ENCODE assay signal across 10 cellular contexts in the genomic region with DNA sequence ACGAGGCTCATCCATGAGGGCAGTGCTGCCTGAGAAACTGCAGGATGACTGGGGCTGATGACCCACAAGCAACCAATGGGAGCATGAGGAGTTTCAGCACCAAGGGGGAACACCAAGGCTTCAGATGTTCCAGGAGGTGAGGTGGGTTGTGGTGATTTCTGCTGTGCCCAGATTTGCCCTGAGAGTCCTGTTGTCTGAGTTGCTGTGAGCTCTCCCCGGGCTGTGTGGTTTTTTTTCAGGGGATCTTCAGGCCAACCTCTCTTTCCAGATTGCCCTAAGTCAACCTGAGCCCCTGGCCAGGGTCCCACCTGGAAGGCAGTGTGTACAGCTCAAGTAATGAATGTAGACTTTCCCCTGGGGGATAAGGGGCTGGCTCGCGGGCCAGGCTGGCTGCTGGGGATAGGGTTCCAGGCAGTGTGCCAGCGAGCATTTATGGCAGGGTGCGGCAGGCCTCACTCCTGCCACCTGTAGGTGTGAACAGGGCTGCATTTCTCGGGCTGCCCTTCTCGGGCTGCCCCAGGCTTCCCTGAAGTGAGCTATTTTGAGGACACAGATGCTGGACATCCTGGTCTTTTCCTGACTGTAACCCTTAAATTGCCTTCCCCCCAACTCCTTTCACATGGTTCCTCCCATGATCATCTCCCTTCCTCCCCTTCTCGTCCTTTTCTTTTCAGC. TPM values are rescaled to one million over a fixed set of nuclear protein-coding genes. Genes with fewer than 3 reads are reported as not detected.
DNase-seq lines count a peak whose midpoint lies in the region; ATAC-seq, FAIRE-seq and TF ChIP-seq lines count a peak whose summit lies in the region.
"Had no signal": no experiment of that assay in that cellular context is flagged by ENCODE, and none has a peak within 500 bp of the region (broad histone marks: within the 10 kb centered on the region; RNA-seq: fewer than 3 reads in every experiment).

No MANE protein-coding gene starts in this region.

- no peak for TF ChIP-seq POLR2A in K562 (conservative IDR thresholded peaks at IDR 0.05)

- H3K36me3 ChIP-seq in K562 (ENCODE audit: control insufficient read depth, insufficient read depth, low read length): no peaks in the 10 kb centered on the region
- no peaks in the 10 kb centered on the region for H3K36me3 ChIP-seq in lower lobe of right lung
- H3K36me3 ChIP-seq: ovary had no signal

- no peak overlapping the region for H3K27ac Mint-ChIP-seq in natural killer cell treated with Interleukin-12 subunit alpha and Interleukin-12 subunit beta and Interleukin-15 and Interleukin-18, amount 100 ng/mL, for 72 hours
- H3K27ac Mint-ChIP-seq: activated naive CD4-positive, alpha-beta T cell treated with anti-CD3 and anti-CD28 coated beads, Interleukin-2, amount 50 U/mL, for 24 hours had no signal

- ATAC-seq in K562 (peak; percentile 92), lower lobe of right lung (peak; percentile 57 to 73), HG03457 (IDR thresholded peaks at IDR 0.05; ENCODE audit: unreplicated experiment) (no peak), GM18519 (IDR thresholded peaks at IDR 0.05; ENCODE audit: low FRiP score, unreplicated experiment) (no peak)
- ATAC-seq in natural killer cell treated with Interleukin-12 subunit alpha and Interleukin-12 subunit beta and Interleukin-15 and Interleukin-18, amount 100 ng/mL, for 72 hours: no peak

- TF ChIP-seq EP300 in K562 (IDR thresholded peaks at IDR 0.05; ENCODE audit: low read length): no peak

- intact Hi-C loops in K562 (cut with micrococcal nuclease): loop anchor here (5.0 kb wide), 1 partner anchor 68 kb away; no protein-coding TSS in a partner anchor
- intact Hi-C loops in lower lobe of right lung (cut with DNase I): no loop called here

- BruUV-seq in K562 (replicated peaks; lab: Mats Ljungman, UMichigan): no TSS peak

- H3K9ac ChIP-seq in K562 (ENCODE audit: insufficient read depth in 1 of 2, low read depth in 2 of 2, low read length in 2 of 2): no peak overlapping the region

- CTCF ChIA-PET in K562 (lab: Yijun Ruan, JAX; ENCODE audit: low intra/inter-chr PET ratio): interaction anchor here (0.6 kb wide), 1 partner anchor 56 kb away, joined by 3 read pairs; no protein-coding TSS in a partner anchor

- H3K27me3 ChIP-seq in K562 (ENCODE audit: control insufficient read depth in 2 of 2, insufficient read depth in 2 of 2, low read length in 2 of 2): peaks cover 5 to 32% of the 10 kb centered on the region in 2 experiments; a peak in 3 of 5 replicates
- H3K27me3 ChIP-seq in lower lobe of right lung (ENCODE audit: low read depth): peaks cover 8% of the 10 kb centered on the region
- H3K27me3 ChIP-seq: ovary had no signal

- H3K4me1 ChIP-seq in K562 (replicated peaks in 1 of 2; ENCODE audit: control insufficient read depth in 2 of 2, insufficient read depth in 2 of 2, low read length in 2 of 2): peaks cover 0 to 6% of the 10 kb centered on the region in 2 experiments; a peak in 1 of 5 replicates
- no peaks in the 10 kb centered on the region for H3K4me1 ChIP-seq in lower lobe of right lung

- H2AFZ ChIP-seq in K562 (ENCODE audit: low read depth, low read length): no peak overlapping the region

- peak; percentile 55 to 60 (median 55); a peak in 5 of 6 replicates for TF ChIP-seq CTCF in K562 (IDR thresholded peaks at IDR 0.05 in 2 of 3, conservative IDR thresholded peaks at IDR 0.05 in 1 of 3; ENCODE audit: insufficient read depth in 2 of 3, low read depth in 1 of 3, low read length in 3 of 3)
- peak; percentile 47 for TF ChIP-seq CTCF in lower lobe of right lung (IDR thresholded peaks at IDR 0.05)

- no peak overlapping the region for H3K4me3 Mint-ChIP-seq in natural killer cell treated with Interleukin-12 subunit alpha and Interleukin-12 subunit beta and Interleukin-15 and Interleukin-18, amount 100 ng/mL, for 72 hours
- H3K4me3 Mint-ChIP-seq: activated naive CD4-positive, alpha-beta T cell treated with anti-CD3 and anti-CD28 coated beads, Interleukin-2, amount 50 U/mL, for 24 hours had no signal

- no peak overlapping the region for H3K4me2 ChIP-seq in K562 (ENCODE audit: insufficient read depth, low read length)

- no peaks in the 10 kb centered on the region for H3K4me1 Mint-ChIP-seq in natural killer cell treated with Interleukin-12 subunit alpha and Interleukin-12 subunit beta and Interleukin-15 and Interleukin-18, amount 100 ng/mL, for 72 hours (ENCODE audit: low read depth in 2 of 2)
- H3K4me1 Mint-ChIP-seq: activated naive CD4-positive, alpha-beta T cell treated with anti-CD3 and anti-CD28 coated beads, Interleukin-2, amount 50 U/mL, for 24 hours had no signal

- no peak overlapping the region for H3K27ac ChIP-seq in K562 (ENCODE audit: extremely low read depth, low read depth, low read length)
- H3K27ac ChIP-seq in lower lobe of right lung: no peak overlapping the region
- H3K27ac ChIP-seq: ovary had no signal

- H4K20me1 ChIP-seq in K562 (replicated peaks; ENCODE audit: control insufficient read depth, insufficient read depth, low read length): no peaks in the 10 kb centered on the region

- H3K27me3 Mint-ChIP-seq in natural killer cell treated with Interleukin-12 subunit alpha and Interleukin-12 subunit beta and Interleukin-15 and Interleukin-18, amount 100 ng/mL, for 72 hours: peaks cover 12 to 17% of the 10 kb centered on the region in 2 donors

- TF ChIP-seq RAD21 in K562 (CRISPR knock-in tag; conservative IDR thresholded peaks at IDR 0.05 in 1 of 2, IDR thresholded peaks at IDR 0.05 in 1 of 2): peak; percentile 23 to 26; a peak in 1 of 4 replicates

- peaks cover 2% of the 10 kb centered on the region for H3K9me1 ChIP-seq in K562 (ENCODE audit: control insufficient read depth, insufficient read depth, low read length)

- in situ Hi-C loops in K562 (cut with MboI): no loop called here

- POLR2A ChIA-PET in K562 (lab: Yijun Ruan, JAX): interaction anchor here (0.7 to 1.2 kb wide), 2 partner anchors 34 to 56 kb away, joined by 3 to 5 read pairs; no protein-coding TSS in a partner anchor

- H3K4me3 ChIP-seq in K562: no peak overlapping the region
- no peak overlapping the region for H3K4me3 ChIP-seq in lower lobe of right lung
- H3K4me3 ChIP-seq: ovary had no signal

- H3K9me3 ChIP-seq in K562 (replicated peaks; ENCODE audit: control insufficient read depth, insufficient read depth, low read depth, low read length) (no peaks in the 10 kb centered on the region), lower lobe of right lung (no peaks in the 10 kb centered on the region)
- H3K9me3 ChIP-seq: ovary had no signal

- 0% methylated on average over 9 of the region's 9 CpGs for WGBS in K562 (ENCODE audit: insufficient coverage, low coverage, missing lambda C conversion rate)

- H3K79me2 ChIP-seq in K562 (ENCODE audit: control insufficient read depth, insufficient read depth, low read length): no peaks in the 10 kb centered on the region

- H3K36me3 Mint-ChIP-seq in natural killer cell treated with Interleukin-12 subunit alpha and Interleukin-12 subunit beta and Interleukin-15 and Interleukin-18, amount 100 ng/mL, for 72 hours: no peaks in the 10 kb centered on the region
- H3K36me3 Mint-ChIP-seq: activated naive CD4-positive, alpha-beta T cell treated with anti-CD3 and anti-CD28 coated beads, Interleukin-2, amount 50 U/mL, for 24 hours had no signal

- H3K9me3 Mint-ChIP-seq in natural killer cell treated with Interleukin-12 subunit alpha and Interleukin-12 subunit beta and Interleukin-15 and Interleukin-18, amount 100 ng/mL, for 72 hours: no peaks in the 10 kb centered on the region
- H3K9me3 Mint-ChIP-seq: activated naive CD4-positive, alpha-beta T cell treated with anti-CD3 and anti-CD28 coated beads, Interleukin-2, amount 50 U/mL, for 24 hours had no signal

- peak; percentile 2 for DNase-seq in stimulated activated CD4-positive, alpha-beta T cell treated with anti-CD3 and anti-CD28 coated beads, Interleukin-12 subunit alpha, Interleukin-12 subunit beta, amount 100 ng/mL, for 4 hours
- no peak for DNase-seq in stimulated activated CD4-positive, alpha-beta T cell treated with anti-CD3 and anti-CD28 coated beads, Interleukin-1b, Interleukin-23, amount 100 ng/mL, for 48 hours
- DNase-seq in NCI-H2171 (lab: John Stamatoyannopoulos, UW) (peak; percentile 88), K562 (ENCODE audit: extremely low read depth in 1 of 4, low spot score in 3 of 4) (peak; percentile 41 to 54 (median 47)), lower lobe of right lung (no peak)
- DNase-seq in natural killer cell treated with Interleukin-12 subunit alpha and Interleukin-12 subunit beta and Interleukin-15 and Interleukin-18, amount 100 ng/mL, for 72 hours (ENCODE audit: low spot score): no peak

- no peak for FAIRE-seq in K562 (lab: Jason Lieb, UNC)

RNA-seq across cellular contexts. Expression of gene SLC22A6, which starts 9.8 kb away (rescaled TPM):
- not detected in 2 replicates for total RNA-seq in K562 (2011; cell fraction: chromatin; rRNA removed; ENCODE audit: low replicate concordance)
- total RNA-seq in K562 (2011; cell fraction: nucleolus; rRNA removed): not detected in 2 replicates
- total RNA-seq in K562 (2011; cell fraction: nucleoplasm; rRNA removed): not detected in 2 replicates
- total RNA-seq in K562 (2014; rRNA removed): not detected in 2 replicates
- total RNA-seq in K562 (2014; rRNA removed; fragmentation: Illumina TruSeq; extraction: Trizol): not detected in 2 replicates
- not detected in 2 replicates for total RNA-seq in K562 (2015; rRNA removed; fragmentation: Illumina TruSeq; extraction: Trizol)
- not detected in 2 replicates for total RNA-seq in K562 (2021)
- polyA plus RNA-seq in K562 (2011; rRNA removed): not detected in 2 replicates
- not detected in 2 replicates for polyA plus RNA-seq in K562 (2011; cell fraction: cytosol; rRNA removed)
- not detected in 2 replicates for polyA plus RNA-seq in K562 (2011; cell fraction: nucleus; rRNA removed)
- not detected in 2 replicates for polyA plus RNA-seq in K562 (2012)
- polyA plus RNA-seq in K562 (2014; fragmentation: Illumina TruSeq; extraction: Trizol): not detected in 2 replicates
- polyA plus RNA-seq in K562 (2014; fragmentation: Nextera tagmentation; extraction: Ambion mirVana): not detected
- polyA plus RNA-seq in K562 (2014; rRNA removed): not detected in 2 replicates
- not detected in 2 replicates for polyA minus RNA-seq in K562 (2011; rRNA and poly(A)+ RNA removed)
- polyA minus RNA-seq in K562 (2011; cell fraction: cytosol; rRNA and poly(A)+ RNA removed): not detected in 2 replicates
- not detected in 2 replicates for polyA minus RNA-seq in K562 (2011; cell fraction: nucleus; rRNA and poly(A)+ RNA removed)
- total RNA-seq in lower lobe of right lung: not detected
- total RNA-seq in natural killer cell treated with Interleukin-12 subunit alpha and Interleukin-12 subunit beta and Interleukin-15 and Interleukin-18, amount 100 ng/mL, for 72 hours: not detected
- total RNA-seq: ovary had no signal
- polyA plus RNA-seq: ovary had no signal

RNA-seq across cellular contexts. Expression of gene SLC22A8, which starts 40.7 kb away (rescaled TPM):
- total RNA-seq in K562 (2011; cell fraction: chromatin; rRNA removed; ENCODE audit: low replicate concordance): not detected in 2 replicates
- not detected in 2 replicates for total RNA-seq in K562 (2011; cell fraction: nucleolus; rRNA removed)
- total RNA-seq in K562 (2011; cell fraction: nucleoplasm; rRNA removed): not detected in 2 replicates
- total RNA-seq in K562 (2014; rRNA removed): not detected in 2 replicates
- total RNA-seq in K562 (2014; rRNA removed; fragmentation: Illumina TruSeq; extraction: Trizol): not detected in 2 replicates
- not detected in 2 replicates for total RNA-seq in K562 (2015; rRNA removed; fragmentation: Illumina TruSeq; extraction: Trizol)
- not detected in 2 replicates for total RNA-seq in K562 (2021)
- polyA plus RNA-seq in K562 (2011; rRNA removed): not detected in 2 replicates
- polyA plus RNA-seq in K562 (2011; cell fraction: cytosol; rRNA removed): not detected in 2 replicates
- polyA plus RNA-seq in K562 (2011; cell fraction: nucleus; rRNA removed): not detected in 2 replicates
- not detected in 2 replicates for polyA plus RNA-seq in K562 (2012)
- not detected in 2 replicates for polyA plus RNA-seq in K562 (2014; fragmentation: Illumina TruSeq; extraction: Trizol)
- not detected for polyA plus RNA-seq in K562 (2014; fragmentation: Nextera tagmentation; extraction: Ambion mirVana)
- not detected in 2 replicates for polyA plus RNA-seq in K562 (2014; rRNA removed)
- polyA minus RNA-seq in K562 (2011; rRNA and poly(A)+ RNA removed): not detected in 2 replicates
- not detected in 2 replicates for polyA minus RNA-seq in K562 (2011; cell fraction: cytosol; rRNA and poly(A)+ RNA removed)
- polyA minus RNA-seq in K562 (2011; cell fraction: nucleus; rRNA and poly(A)+ RNA removed): not detected in 2 replicates
- total RNA-seq in lower lobe of right lung: not detected
- total RNA-seq in natural killer cell treated with Interleukin-12 subunit alpha and Interleukin-12 subunit beta and Interleukin-15 and Interleukin-18, amount 100 ng/mL, for 72 hours: not detected
- polyA plus RNA-seq: ovary had no signal

RNA-seq across cellular contexts. Expression of gene CHRM1, which starts 53.8 kb away (rescaled TPM):
- total RNA-seq in K562 (2011; cell fraction: chromatin; rRNA removed; ENCODE audit: low replicate concordance): not detected in 2 replicates
- not detected in 2 replicates for total RNA-seq in K562 (2011; cell fraction: nucleolus; rRNA removed)
- total RNA-seq in K562 (2011; cell fraction: nucleoplasm; rRNA removed): not detected in 2 replicates
- not detected in 2 replicates for total RNA-seq in K562 (2014; rRNA removed)
- total RNA-seq in K562 (2014; rRNA removed; fragmentation: Illumina TruSeq; extraction: Trizol): not detected in 2 replicates
- not detected in 2 replicates for total RNA-seq in K562 (2015; rRNA removed; fragmentation: Illumina TruSeq; extraction: Trizol)
- not detected in 2 replicates for total RNA-seq in K562 (2021)
- polyA plus RNA-seq in K562 (2011; rRNA removed): not detected in 2 replicates
- not detected in 2 replicates for polyA plus RNA-seq in K562 (2011; cell fraction: cytosol; rRNA removed)
- polyA plus RNA-seq in K562 (2011; cell fraction: nucleus; rRNA removed): not detected in 2 replicates
- not detected in 2 replicates for polyA plus RNA-seq in K562 (2012)
- polyA plus RNA-seq in K562 (2014; fragmentation: Illumina TruSeq; extraction: Trizol): not detected in 2 replicates
- polyA plus RNA-seq in K562 (2014; fragmentation: Nextera tagmentation; extraction: Ambion mirVana): not detected
- polyA plus RNA-seq in K562 (2014; rRNA removed): not detected in 2 replicates
- polyA minus RNA-seq in K562 (2011; rRNA and poly(A)+ RNA removed): not detected in 2 replicates
- not detected in 2 replicates for polyA minus RNA-seq in K562 (2011; cell fraction: cytosol; rRNA and poly(A)+ RNA removed)
- not detected in 2 replicates for polyA minus RNA-seq in K562 (2011; cell fraction: nucleus; rRNA and poly(A)+ RNA removed)
- 6.8 TPM for total RNA-seq in lower lobe of right lung
- not detected for total RNA-seq in natural killer cell treated with Interleukin-12 subunit alpha and Interleukin-12 subunit beta and Interleukin-15 and Interleukin-18, amount 100 ng/mL, for 72 hours
- total RNA-seq: ovary had no signal
- polyA plus RNA-seq: ovary had no signal

Comparison
In these comparisons a context has a peak if more than half of its experiments do, and no peak if none do; other contexts are left out.
1. DNase-seq: peak in stimulated activated CD4-positive, alpha-beta T cell treated with anti-CD3 and anti-CD28 coated beads, Interleukin-12 subunit alpha, Interleukin-12 subunit beta, amount 100 ng/mL, for 4 hours (single experiment), NCI-H2171 (single experiment) and K562 (4 of 4); none in stimulated activated CD4-positive, alpha-beta T cell treated with anti-CD3 and anti-CD28 coated beads, Interleukin-1b, Interleukin-23, amount 100 ng/mL, for 48 hours (single experiment), lower lobe of right lung (single experiment) and natural killer cell treated with Interleukin-12 subunit alpha and Interleukin-12 subunit beta and Interleukin-15 and Interleukin-18, amount 100 ng/mL, for 72 hours (single experiment).
2. ATAC-seq: peak in K562 (single experiment) and lower lobe of right lung (2 of 2); none in HG03457 (single experiment), GM18519 (single experiment) and natural killer cell treated with Interleukin-12 subunit alpha and Interleukin-12 subunit beta and Interleukin-15 and Interleukin-18, amount 100 ng/mL, for 72 hours (0 of 2).